2 cellular contexts compared by ENCODE assay signal in genomic region chr1:218558411-218558810, GRCh38.
TF ChIP-seq lines count a peak whose summit lies in the region.

No MANE protein-coding gene starts in this region.

TF ChIP-seq in GM23338, 12 proteins besides CTCF, POLR2A, EP300 and RAD21 (continued from another document):
- no peak for TF ChIP-seq ETS1 (IDR thresholded peaks at IDR 0.05)
- TF ChIP-seq ZNF462 (CRISPR knock-in tag; IDR thresholded peaks at IDR 0.05): no peak
- no peak for TF ChIP-seq REST (IDR thresholded peaks at IDR 0.05; ENCODE audit: unreplicated experiment)
- TF ChIP-seq CREB1 (CRISPR knock-in tag; IDR thresholded peaks at IDR 0.05; ENCODE audit: low read depth): no peak
- no peak for TF ChIP-seq ZNF114 (CRISPR knock-in tag; IDR thresholded peaks at IDR 0.05)
- no peak for TF ChIP-seq NANOG (IDR thresholded peaks at IDR 0.05; ENCODE audit: borderline replicate concordance)

TF ChIP-seq in WTC11, 78 proteins besides CTCF, POLR2A, EP300 and RAD21 (continued from another document):
- TF ChIP-seq HMGXB4 (CRISPR knock-in tag; IDR thresholded peaks at IDR 0.05): no peak
- TF ChIP-seq ZNF532 (CRISPR knock-in tag; IDR thresholded peaks at IDR 0.05; ENCODE audit: borderline replicate concordance): no peak
- TF ChIP-seq ZBTB43 (CRISPR knock-in tag; IDR thresholded peaks at IDR 0.05): no peak
- TF ChIP-seq ZNF121 (CRISPR knock-in tag; IDR thresholded peaks at IDR 0.05): no peak
- no peak for TF ChIP-seq IRF2 (CRISPR knock-in tag; IDR thresholded peaks at IDR 0.05; ENCODE audit: borderline replicate concordance, low read depth)
- TF ChIP-seq AFF4 (CRISPR knock-in tag; IDR thresholded peaks at IDR 0.05; ENCODE audit: borderline replicate concordance): no peak
- TF ChIP-seq IRF1 (CRISPR knock-in tag; IDR thresholded peaks at IDR 0.05): no peak
- no peak for TF ChIP-seq SMAD4 (CRISPR knock-in tag; IDR thresholded peaks at IDR 0.05)
- no peak for TF ChIP-seq RELA (CRISPR knock-in tag; IDR thresholded peaks at IDR 0.05; ENCODE audit: borderline replicate concordance)
- TF ChIP-seq FOXP1 (CRISPR knock-in tag; IDR thresholded peaks at IDR 0.05; ENCODE audit: borderline replicate concordance): no peak
- no peak for TF ChIP-seq STAT6 (CRISPR knock-in tag; conservative IDR thresholded peaks at IDR 0.05; ENCODE audit: low read depth)
- no peak for TF ChIP-seq TEAD4 (CRISPR knock-in tag; IDR thresholded peaks at IDR 0.05)
- no peak for TF ChIP-seq CBFB (CRISPR knock-in tag; IDR thresholded peaks at IDR 0.05; ENCODE audit: low read depth)
- no peak for TF ChIP-seq ZNF138 (CRISPR knock-in tag; conservative IDR thresholded peaks at IDR 0.05)
- TF ChIP-seq AR (CRISPR knock-in tag; IDR thresholded peaks at IDR 0.05): no peak
- no peak for TF ChIP-seq ARID4B (CRISPR knock-in tag; IDR thresholded peaks at IDR 0.05; ENCODE audit: borderline replicate concordance)
- TF ChIP-seq MYBL2 (CRISPR knock-in tag; IDR thresholded peaks at IDR 0.05): no peak
